In the genomic region with DNA sequence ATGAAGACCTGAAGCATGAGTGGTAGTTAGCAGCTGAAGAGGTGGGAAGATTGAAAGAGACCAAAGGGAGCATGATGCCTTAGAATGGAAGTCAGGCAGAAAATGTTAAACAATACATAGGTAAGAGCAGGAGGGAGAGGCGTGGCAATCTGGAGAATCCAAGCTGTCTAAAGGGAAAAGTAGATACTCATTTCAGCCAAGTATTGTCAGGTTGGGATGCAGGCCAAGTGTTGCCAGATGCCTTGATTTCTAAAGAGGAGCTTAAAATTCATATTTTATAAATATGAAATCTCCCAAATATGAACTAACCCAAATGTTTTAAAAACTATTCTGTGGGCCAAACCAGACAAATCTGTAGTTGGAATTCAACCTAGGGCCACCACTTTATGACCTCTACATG, we compare ENCODE assay signal across 22 cellular contexts. TPM values are rescaled to one million over a fixed set of nuclear protein-coding genes. Genes with fewer than 3 reads are reported as not detected.
DNase-seq lines count a peak whose midpoint lies in the region; ATAC-seq, FAIRE-seq and TF ChIP-seq lines count a peak whose summit lies in the region.
"Had no signal": no experiment of that assay in that cellular context is flagged by ENCODE, and none has a peak within 500 bp of the region (broad histone marks: within the 10 kb centered on the region; RNA-seq: fewer than 3 reads in every experiment).

No MANE protein-coding gene starts in this region.

- H3K27ac ChIP-seq in right atrium auricular region (peak overlapping the region; percentile 41 to 93), astrocyte (ENCODE audit: low read depth, low read length) (no peak overlapping the region), suprapubic skin (peak overlapping the region; percentile 34)
- H3K27ac ChIP-seq: 22Rv1, C4-2B had no signal

- H2AFZ ChIP-seq in astrocyte (ENCODE audit: low read depth, low read length): no peak overlapping the region

- H3K4me3 ChIP-seq in right atrium auricular region (no peak overlapping the region), astrocyte (ENCODE audit: insufficient read depth, low read depth, low read length) (no peak overlapping the region), suprapubic skin (no peak overlapping the region)
- H3K4me3 ChIP-seq: transverse colon had no signal

- H3K79me2 ChIP-seq in astrocyte (ENCODE audit: insufficient read depth, low read length): peaks cover 65% of the 10 kb centered on the region

- ATAC-seq in left ventricle myocardium superior (no peak), GM21717 (IDR thresholded peaks at IDR 0.05; ENCODE audit: unreplicated experiment) (no peak)
- ATAC-seq: Panc1, sciatic nerve had no signal

- no peak for TF ChIP-seq POLR2A in suprapubic skin (IDR thresholded peaks at IDR 0.05)

- peaks cover 2% of the 10 kb centered on the region for H3K9me3 Mint-ChIP-seq in astrocyte (ENCODE audit: unreplicated experiment)
- H3K9me3 Mint-ChIP-seq: dendritic cell treated with granulocyte-macrophage colony-stimulating factor and Interleukin-4, amounts not matched to agents 40 ng/mL and 50 ng/mL, for 4 days had no signal

- H3K36me3 ChIP-seq in right atrium auricular region: no peaks in the 10 kb centered on the region
- no peaks in the 10 kb centered on the region for H3K36me3 ChIP-seq in astrocyte (ENCODE audit: insufficient read depth, low read length)
- no peaks in the 10 kb centered on the region for H3K36me3 ChIP-seq in suprapubic skin
- H3K36me3 ChIP-seq: transverse colon had no signal

- WGBS in suprapubic skin: 77% methylated on average over 1 of the region's 1 CpG

- no peaks in the 10 kb centered on the region for H3K9me3 ChIP-seq in right atrium auricular region
- H3K9me3 ChIP-seq in astrocyte (ENCODE audit: insufficient read depth, low read depth, low read length): no peaks in the 10 kb centered on the region
- H3K9me3 ChIP-seq in suprapubic skin: no peaks in the 10 kb centered on the region
- H3K9me3 ChIP-seq: transverse colon had no signal

- H3K4me3 Mint-ChIP-seq in astrocyte (ENCODE audit: unreplicated experiment): peak overlapping the region; percentile 47
- H3K4me3 Mint-ChIP-seq: dendritic cell treated with granulocyte-macrophage colony-stimulating factor and Interleukin-4, amounts not matched to agents 40 ng/mL and 50 ng/mL, for 4 days had no signal

- H3K4me1 ChIP-seq in right atrium auricular region (peaks cover 0 to 53% of the 10 kb centered on the region in 2 donors), astrocyte (ENCODE audit: insufficient read depth, low read length) (peaks cover 23% of the 10 kb centered on the region), suprapubic skin (peaks cover 69% of the 10 kb centered on the region)

- peak; percentile 28 for DNase-seq in DMS 273 (lab: John Stamatoyannopoulos, UW; ENCODE audit: unreplicated experiment)
- no peak for DNase-seq in DMS 273 treated with DMSO at 0.1 percent for 48 hours (lab: John Stamatoyannopoulos, UW)
- DNase-seq in right atrium auricular region (ENCODE audit: low spot score): no peak
- no peak for DNase-seq in left ventricle myocardium superior
- no peak for DNase-seq in astrocyte (ENCODE audit: low read depth)
- DNase-seq in suprapubic skin (ENCODE audit: low spot score in 2 of 2): peak in 1 of 2 donors; percentile 52
- no peak for DNase-seq in NCI-H2081 (lab: John Stamatoyannopoulos, UW)
- DNase-seq: glutamatergic neuron; mesendoderm; NCI-H1436; NCI-H748 treated with DMSO at 0.1 percent for 48 hours; stimulated activated CD4-positive, alpha-beta T cell treated with anti-CD3 and anti-CD28 coated beads, Interleukin-2, amount 100 ng/mL, for 48 hours; transverse colon had no signal

- FAIRE-seq in astrocyte (lab: Jason Lieb, UNC): no peak
- FAIRE-seq: GM12891, H1, islet of Langerhans had no signal

- H3K27me3 Mint-ChIP-seq in astrocyte (ENCODE audit: low read depth, unreplicated experiment): no peaks in the 10 kb centered on the region

- H3K27me3 ChIP-seq in right atrium auricular region (no peaks in the 10 kb centered on the region), astrocyte (ENCODE audit: insufficient read depth, low read length) (no peaks in the 10 kb centered on the region), suprapubic skin (no peaks in the 10 kb centered on the region)

- H3K36me3 Mint-ChIP-seq in astrocyte (ENCODE audit: low read depth, unreplicated experiment): no peaks in the 10 kb centered on the region

- H3K9ac ChIP-seq in astrocyte (ENCODE audit: low read length): no peak overlapping the region

- no peak for TF ChIP-seq EP300 in suprapubic skin (IDR thresholded peaks at IDR 0.05)

- peaks cover 51% of the 10 kb centered on the region for H3K4me1 Mint-ChIP-seq in astrocyte (ENCODE audit: low read depth, unreplicated experiment)

- intact Hi-C loops in left ventricle myocardium superior (cut with micrococcal nuclease): no loop called here

- no peak overlapping the region for H3K4me2 ChIP-seq in astrocyte (ENCODE audit: low read length)

- TF ChIP-seq CTCF in right atrium auricular region (IDR thresholded peaks at IDR 0.05) (no peak), astrocyte (IDR thresholded peaks at IDR 0.05; ENCODE audit: insufficient read depth, low read depth, low read length) (no peak), suprapubic skin (IDR thresholded peaks at IDR 0.05) (no peak)

- peaks cover 4% of the 10 kb centered on the region for H4K20me1 ChIP-seq in astrocyte (ENCODE audit: insufficient read depth, low read length)

- no peak overlapping the region for H3K27ac Mint-ChIP-seq in astrocyte (ENCODE audit: unreplicated experiment)
- H3K27ac Mint-ChIP-seq: dendritic cell treated with granulocyte-macrophage colony-stimulating factor and Interleukin-4, amounts not matched to agents 40 ng/mL and 50 ng/mL, for 4 days had no signal

RNA-seq across cellular contexts. Expression of gene PAM, which starts 4.2 kb away (rescaled TPM):
- total RNA-seq in right atrium auricular region: 1,000 to 10,000 TPM; 2,512 to 4,531 TPM
- 1,055 TPM for total RNA-seq in left ventricle myocardium superior
- total RNA-seq in astrocyte: 259 and 301 TPM in 2 replicates
- total RNA-seq in suprapubic skin: 10 to 100 TPM; 41.5 to 92.8 (median 48.2) TPM
